1 cellular context compared by ENCODE assay signal in the genomic region with DNA sequence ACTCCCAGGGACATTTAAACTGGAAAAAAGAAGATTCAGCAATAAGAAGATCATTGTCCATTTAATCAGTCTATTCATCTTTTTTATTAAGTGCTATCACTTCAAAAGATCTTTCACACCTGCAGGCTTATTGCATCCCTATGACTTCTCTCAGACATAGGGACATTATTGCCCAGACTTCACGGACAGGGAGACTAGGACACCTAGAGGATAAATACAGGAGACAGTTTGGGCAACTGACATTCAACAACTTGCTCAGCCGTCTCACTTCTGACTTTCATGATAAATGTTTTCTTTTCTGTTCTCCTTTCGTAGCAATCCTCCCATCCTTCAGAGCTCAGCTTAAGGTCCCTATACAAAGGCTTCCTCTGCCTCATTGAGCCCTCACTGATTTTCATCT.
TF ChIP-seq lines count a peak whose summit lies in the region.

No MANE protein-coding gene starts in this region.

TF ChIP-seq in Ishikawa, 13 proteins besides CTCF, POLR2A, EP300 and RAD21 (continued from another document):
- TF ChIP-seq, protein P1, sequence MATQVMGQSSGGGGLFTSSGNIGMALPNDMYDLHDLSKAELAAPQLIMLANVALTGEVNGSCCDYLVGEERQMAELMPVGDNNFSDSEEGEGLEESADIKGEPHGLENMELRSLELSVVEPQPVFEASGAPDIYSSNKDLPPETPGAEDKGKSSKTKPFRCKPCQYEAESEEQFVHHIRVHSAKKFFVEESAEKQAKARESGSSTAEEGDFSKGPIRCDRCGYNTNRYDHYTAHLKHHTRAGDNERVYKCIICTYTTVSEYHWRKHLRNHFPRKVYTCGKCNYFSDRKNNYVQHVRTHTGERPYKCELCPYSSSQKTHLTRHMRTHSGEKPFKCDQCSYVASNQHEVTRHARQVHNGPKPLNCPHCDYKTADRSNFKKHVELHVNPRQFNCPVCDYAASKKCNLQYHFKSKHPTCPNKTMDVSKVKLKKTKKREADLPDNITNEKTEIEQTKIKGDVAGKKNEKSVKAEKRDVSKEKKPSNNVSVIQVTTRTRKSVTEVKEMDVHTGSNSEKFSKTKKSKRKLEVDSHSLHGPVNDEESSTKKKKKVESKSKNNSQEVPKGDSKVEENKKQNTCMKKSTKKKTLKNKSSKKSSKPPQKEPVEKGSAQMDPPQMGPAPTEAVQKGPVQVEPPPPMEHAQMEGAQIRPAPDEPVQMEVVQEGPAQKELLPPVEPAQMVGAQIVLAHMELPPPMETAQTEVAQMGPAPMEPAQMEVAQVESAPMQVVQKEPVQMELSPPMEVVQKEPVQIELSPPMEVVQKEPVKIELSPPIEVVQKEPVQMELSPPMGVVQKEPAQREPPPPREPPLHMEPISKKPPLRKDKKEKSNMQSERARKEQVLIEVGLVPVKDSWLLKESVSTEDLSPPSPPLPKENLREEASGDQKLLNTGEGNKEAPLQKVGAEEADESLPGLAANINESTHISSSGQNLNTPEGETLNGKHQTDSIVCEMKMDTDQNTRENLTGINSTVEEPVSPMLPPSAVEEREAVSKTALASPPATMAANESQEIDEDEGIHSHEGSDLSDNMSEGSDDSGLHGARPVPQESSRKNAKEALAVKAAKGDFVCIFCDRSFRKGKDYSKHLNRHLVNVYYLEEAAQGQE (IDR thresholded peaks at IDR 0.05; ENCODE audit: low read depth): no peak
- TF ChIP-seq, protein P2, sequence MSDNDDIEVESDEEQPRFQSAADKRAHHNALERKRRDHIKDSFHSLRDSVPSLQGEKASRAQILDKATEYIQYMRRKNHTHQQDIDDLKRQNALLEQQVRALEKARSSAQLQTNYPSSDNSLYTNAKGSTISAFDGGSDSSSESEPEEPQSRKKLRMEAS (IDR thresholded peaks at IDR 0.05): no peak
- TF ChIP-seq CEBPB (IDR thresholded peaks at IDR 0.05) (no peak), TCF12 (IDR thresholded peaks at IDR 0.05; ENCODE audit: low read depth) (no peak), TEAD4 (IDR thresholded peaks at IDR 0.05) (no peak), ZBTB7A (IDR thresholded peaks at IDR 0.05; ENCODE audit: low read depth) (no peak), TAF1 (IDR thresholded peaks at IDR 0.05; ENCODE audit: low read depth) (no peak)
